ENCODE assay signal across 21 cellular contexts in the genomic region with DNA sequence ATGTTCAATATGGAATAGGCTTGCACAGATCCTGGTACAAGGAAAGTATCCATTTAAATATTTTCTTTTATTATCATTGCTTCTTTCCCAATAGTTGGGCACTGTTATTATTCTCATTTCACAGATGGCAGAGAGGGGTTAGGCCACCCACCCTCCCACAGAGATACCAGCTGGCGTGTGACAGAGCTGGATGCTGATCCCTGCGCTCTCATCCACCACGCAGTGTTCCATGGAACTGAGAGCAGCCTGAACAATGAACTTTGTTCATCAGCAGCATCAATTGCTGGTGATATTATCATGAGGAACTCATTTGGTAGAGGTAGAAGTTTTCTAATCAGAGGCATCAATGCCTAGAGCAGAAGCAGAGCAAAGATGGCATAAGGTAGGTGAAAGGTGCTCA.
A peak's percentile ranks its signal among the peaks of the same experiment; 100 is the strongest.
DNase-seq lines count a peak whose midpoint lies in the region; ATAC-seq, FAIRE-seq and TF ChIP-seq lines count a peak whose summit lies in the region.
"Had no signal": no experiment of that assay in that cellular context is flagged by ENCODE, and none has a peak within 500 bp of the region (broad histone marks: within the 10 kb centered on the region; RNA-seq: fewer than 3 reads in every experiment).

No MANE protein-coding gene starts in this region.

- ATAC-seq in GM21367 (IDR thresholded peaks at IDR 0.05; ENCODE audit: unreplicated experiment) (no peak), GM19463 (IDR thresholded peaks at IDR 0.05; ENCODE audit: unreplicated experiment) (no peak)
- ATAC-seq: HCT116 had no signal

- DNase-seq in Ammon's horn (ENCODE audit: low spot score) (peak; percentile 72), NCI-H1694 (lab: John Stamatoyannopoulos, UW) (peak; percentile 62), cerebellar cortex (ENCODE audit: low spot score) (peak; percentile 88), midbrain (lab: John Stamatoyannopoulos, UW) (peak; percentile 21), NCI-H1048 (lab: John Stamatoyannopoulos, UW) (no peak), H54 (ENCODE audit: insufficient read length, low spot score) (no peak)
- DNase-seq: Caco-2; CD4-positive, CD25-positive, alpha-beta regulatory T cell; DMS53; Karpas-422; MG63; NCI-H1092 treated with DMSO at 0.1 percent for 48 hours; NCI-H187; NCI-H446 treated with DMSO at 0.1 percent for 48 hours; NK-92 treated with Interleukin-12 subunit alpha and Interleukin-12 subunit beta, amount 100 ng/mL, for 24 hours; OCI-M1 had no signal

- no peak for FAIRE-seq in H54 (lab: Jason Lieb, UNC)
- FAIRE-seq: A204.1, GM19239 had no signal

- TF ChIP-seq POLR2A in H54 (IDR thresholded peaks at IDR 0.05; ENCODE audit: low read depth, low read length): no peak

Comparison
In these comparisons a context has a peak if more than half of its experiments do, and no peak if none do; other contexts are left out.
1. DNase-seq: peak in Ammon's horn (single experiment), NCI-H1694 (single experiment), cerebellar cortex (single experiment) and midbrain (single experiment); none in NCI-H1048 (single experiment) and H54 (single experiment).